In genomic region chr11:34339149-34340064, GRCh38 we compare ENCODE assay signal across 10 cellular contexts. TPM values are rescaled to one million over a fixed set of nuclear protein-coding genes. Genes with fewer than 3 reads are reported as not detected.
DNase-seq lines count a peak whose midpoint lies in the region; ATAC-seq and TF ChIP-seq lines count a peak whose summit lies in the region.
"Had no signal": no experiment of that assay in that cellular context is flagged by ENCODE, and none has a peak within 500 bp of the region (broad histone marks: within the 10 kb centered on the region; RNA-seq: fewer than 3 reads in every experiment).

No MANE protein-coding gene starts in this region.

- no peak overlapping the region for H3K4me3 Mint-ChIP-seq in HFFc6

- no peak overlapping the region for H3K4me3 ChIP-seq in right lobe of liver
- H3K4me3 ChIP-seq: body of pancreas, SK-N-MC had no signal

- H3K4me1 ChIP-seq in right lobe of liver, result peaks cover 0 to 68% (median 22%) of the 10 kb centered on the region in 4 donors

- peak; percentile 96 for DNase-seq in NOMO-1 treated with DMSO at 0.1 percent for 48 hours (lab: John Stamatoyannopoulos, UW; ENCODE audit: unreplicated experiment)
- DNase-seq in right lobe of liver, result peak in 1 of 3 donors; percentile 47
- DNase-seq in stimulated activated CD4-positive, alpha-beta T cell treated with anti-CD3 and anti-CD28 coated beads, Interleukin-4, amount 100 ng/mL, for 4 hours, result no peak
- DNase-seq in iPS-NIHi7 (ENCODE audit: extremely low spot score), result no peak
- no peak for DNase-seq in HFFc6
- DNase-seq in sciatic nerve (ENCODE audit: low spot score), result no peak
- DNase-seq: body of pancreas had no signal

- WGBS in right lobe of liver (ENCODE audit: insufficient coverage, low coverage, low lambda C conversion rate, missing lambda C conversion rate), result 14% methylated on average over 6 of the region's 7 CpGs

- no peak for TF ChIP-seq CTCF in right lobe of liver (IDR thresholded peaks at IDR 0.05)
- no peak for TF ChIP-seq CTCF in HFFc6 (IDR thresholded peaks at IDR 0.05)

- H3K9me3 ChIP-seq in right lobe of liver, result no peaks in the 10 kb centered on the region
- H3K9me3 ChIP-seq: body of pancreas had no signal

- H3K4me1 Mint-ChIP-seq in HFFc6 (ENCODE audit: low read depth), result peaks cover 27% of the 10 kb centered on the region

- H3K36me3 Mint-ChIP-seq in HFFc6 (ENCODE audit: low read depth), result no peaks in the 10 kb centered on the region

- no peaks in the 10 kb centered on the region for H3K27me3 ChIP-seq in right lobe of liver
- H3K27me3 ChIP-seq: body of pancreas had no signal

- no peak for TF ChIP-seq POLR2A in right lobe of liver (IDR thresholded peaks at IDR 0.05)

- H3K36me3 ChIP-seq in right lobe of liver, result no peaks in the 10 kb centered on the region

- peaks cover 13% of the 10 kb centered on the region for H3K27me3 Mint-ChIP-seq in HFFc6 (ENCODE audit: insufficient read depth)

- H3K27ac ChIP-seq in right lobe of liver, result peak overlapping the region in 1 of 3 donors; percentile 21
- H3K27ac ChIP-seq: body of pancreas, SK-N-MC had no signal

- no peak overlapping the region for H3K27ac Mint-ChIP-seq in HFFc6

- intact Hi-C loops in right lobe of liver (cut with DNase I), result no loop called here
- intact Hi-C loops in sciatic nerve (cut with DNase I), result no loop called here

- no peaks in the 10 kb centered on the region for H3K9me3 Mint-ChIP-seq in HFFc6

- ATAC-seq in GM18520 (IDR thresholded peaks at IDR 0.05; ENCODE audit: unreplicated experiment), result peak; percentile 44
- peak; percentile 89 for ATAC-seq in HG02678 (IDR thresholded peaks at IDR 0.05; ENCODE audit: unreplicated experiment)
- ATAC-seq in right lobe of liver, result peak; percentile 72 to 89 (median 82)
- no peak for ATAC-seq in sciatic nerve
- ATAC-seq: body of pancreas had no signal

RNA-seq across cellular contexts. Expression of gene ABTB2, which starts 18.4 kb away (rescaled TPM):
- total RNA-seq in right lobe of liver, result 10 to 100 TPM in 3 of 6 experiments, 1 to 10 TPM in 3; 6.0 to 14.9 (median 10.0) TPM
- 1 to 10 TPM; 2.5 to 3.6 (median 2.8) TPM for total RNA-seq in HFFc6 (2021; fragmentation: NEBNext Ultra II Directional; extraction: Animal tissue kit (Norgen Biotek cat#: 25700))
- 10.5 TPM for total RNA-seq in sciatic nerve
